ENCODE assay signal across 11 cellular contexts in the genomic region with DNA sequence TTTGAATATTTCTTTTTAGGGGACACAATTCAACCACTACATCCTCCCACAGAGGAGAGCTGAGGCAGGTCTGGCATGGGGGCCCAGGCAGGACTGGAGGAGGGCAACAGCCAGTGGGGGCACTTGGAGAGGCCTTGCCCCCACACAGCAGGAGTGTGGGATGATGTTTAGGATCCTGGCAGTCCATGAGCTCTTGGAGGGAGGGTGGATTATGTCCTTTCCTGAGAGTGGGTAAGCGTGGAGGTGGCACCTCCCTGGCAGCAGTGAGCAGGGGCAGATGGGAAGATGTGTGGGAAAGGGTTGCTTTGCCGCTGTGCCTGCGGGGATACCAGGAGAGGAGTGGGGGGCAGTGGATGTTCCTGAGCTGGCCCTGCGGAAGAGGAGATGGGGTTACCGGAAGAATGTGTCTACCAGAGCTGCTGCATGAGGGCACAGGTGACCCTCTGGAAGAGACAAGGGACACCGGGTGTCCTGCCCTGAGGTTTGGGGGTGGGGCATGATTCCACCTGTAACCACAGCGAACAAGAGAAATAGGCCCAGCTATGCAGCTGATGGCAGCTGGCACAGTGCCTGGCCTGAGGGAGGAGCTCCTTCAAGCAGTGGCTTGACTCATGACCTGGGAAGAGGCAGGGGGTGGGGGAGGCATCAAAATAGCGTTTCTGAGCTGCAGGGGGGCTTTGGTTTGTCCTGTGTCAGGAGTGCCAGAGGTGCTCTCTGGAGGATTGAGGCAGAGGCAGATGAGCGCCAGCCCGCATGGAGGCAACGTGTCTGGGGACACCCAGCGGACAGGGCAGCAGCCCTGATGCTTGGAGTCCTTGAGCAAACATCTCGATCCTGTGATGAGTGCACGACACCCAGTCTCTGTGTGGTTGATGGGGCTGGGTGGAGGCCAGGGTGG.
DNase-seq lines count a peak whose midpoint lies in the region; ATAC-seq, FAIRE-seq and TF ChIP-seq lines count a peak whose summit lies in the region.
"Had no signal": no experiment of that assay in that cellular context is flagged by ENCODE, and none has a peak within 500 bp of the region (broad histone marks: within the 10 kb centered on the region; RNA-seq: fewer than 3 reads in every experiment).

No MANE protein-coding gene starts in this region.

- no peak overlapping the region for H3K4me3 Mint-ChIP-seq in naive thymus-derived CD4-positive, alpha-beta T cell
- H3K4me3 Mint-ChIP-seq: activated CD4-positive, alpha-beta memory T cell treated with anti-CD3 and anti-CD28 coated beads, Interleukin-2, amount 10 ng/mL, durations not matched to agents 7 days and 5 days; naive B cell had no signal

- peaks cover 0 to 12% (median 0%) of the 10 kb centered on the region in 11 donors for H3K9me3 Mint-ChIP-seq in naive thymus-derived CD4-positive, alpha-beta T cell
- H3K9me3 Mint-ChIP-seq: activated CD4-positive, alpha-beta memory T cell treated with anti-CD3 and anti-CD28 coated beads, Interleukin-2, amount 10 ng/mL, durations not matched to agents 7 days and 5 days had no signal

- H3K36me3 Mint-ChIP-seq in naive thymus-derived CD4-positive, alpha-beta T cell, result peaks cover 0 to 6% (median 0%) of the 10 kb centered on the region in 5 donors

- intact Hi-C loops in naive thymus-derived CD4-positive, alpha-beta T cell (cut with micrococcal nuclease), result no loop called here

- DNase-seq in H54 (ENCODE audit: insufficient read length, low spot score) (peak; percentile 57), NCI-H2196 treated with DMSO at 0.1 percent for 48 hours (lab: John Stamatoyannopoulos, UW; ENCODE audit: unreplicated experiment) (peak; percentile 55), epithelial cell of esophagus (ENCODE audit: low read depth) (peak; percentile 84), small intestine (peak; percentile 90)
- DNase-seq in stimulated activated CD4-positive, alpha-beta T cell treated with anti-CD3 and anti-CD28 coated beads, Interleukin-2, amount 100 ng/mL, for 48 hours, result no peak
- DNase-seq in naive thymus-derived CD4-positive, alpha-beta T cell, result no peak
- DNase-seq: activated CD4-positive, alpha-beta memory T cell treated with anti-CD3 and anti-CD28 coated beads, Interleukin-2, amount 10 ng/mL, durations not matched to agents 7 days and 5 days; anterior cingulate cortex; naive B cell had no signal

- ATAC-seq in naive thymus-derived CD4-positive, alpha-beta T cell, result no peak
- ATAC-seq in HG03520 (IDR thresholded peaks at IDR 0.05; ENCODE audit: unreplicated experiment), result no peak

- no peaks in the 10 kb centered on the region for H3K9me3 ChIP-seq in small intestine (ENCODE audit: control insufficient read depth, low read depth)
- no peaks in the 10 kb centered on the region for H3K9me3 ChIP-seq in naive thymus-derived CD4-positive, alpha-beta T cell (ENCODE audit: control insufficient read depth in 2 of 3, low read length in 3 of 3)

- FAIRE-seq in H54 (lab: Jason Lieb, UNC) (no peak), small intestine (lab: Jason Lieb, UNC) (no peak)

- WGBS in small intestine, 3 donors, result 38 to 66% (median 51%) methylated on average over 14 of the region's 14 CpGs

- no peak for TF ChIP-seq POLR2A in H54 (IDR thresholded peaks at IDR 0.05; ENCODE audit: low read depth, low read length)

- H3K4me1 Mint-ChIP-seq in naive thymus-derived CD4-positive, alpha-beta T cell, result no peaks in the 10 kb centered on the region
- H3K4me1 Mint-ChIP-seq: activated CD4-positive, alpha-beta memory T cell treated with anti-CD3 and anti-CD28 coated beads, Interleukin-2, amount 10 ng/mL, durations not matched to agents 7 days and 5 days; naive B cell had no signal

- H3K27me3 ChIP-seq in small intestine (ENCODE audit: control insufficient read depth in 2 of 2, insufficient read depth in 2 of 2, low read length in 2 of 2), result peaks cover 0 to under 1% of the 10 kb centered on the region in 2 donors
- H3K27me3 ChIP-seq in naive thymus-derived CD4-positive, alpha-beta T cell (ENCODE audit: control insufficient read depth in 2 of 2, insufficient read depth in 2 of 2, low read length in 2 of 2), result no peaks in the 10 kb centered on the region

- CTCF ChIA-PET in naive thymus-derived CD4-positive, alpha-beta T cell (lab: Charles Lee), result no interaction called here

- no peaks in the 10 kb centered on the region for H3K36me3 ChIP-seq in small intestine (ENCODE audit: control insufficient read depth in 2 of 2, insufficient read depth in 2 of 2, low read length in 2 of 2)
- H3K36me3 ChIP-seq in naive thymus-derived CD4-positive, alpha-beta T cell (ENCODE audit: control insufficient read depth in 2 of 3, insufficient read depth in 3 of 3, low read length in 3 of 3), result no peaks in the 10 kb centered on the region

- H3K4me1 ChIP-seq in small intestine (ENCODE audit: control insufficient read depth in 2 of 2, insufficient read depth in 1 of 2, low read depth in 1 of 2, low read length in 1 of 2), result peaks cover 0 to 8% of the 10 kb centered on the region in 2 donors
- no peaks in the 10 kb centered on the region for H3K4me1 ChIP-seq in naive thymus-derived CD4-positive, alpha-beta T cell (ENCODE audit: control insufficient read depth in 2 of 2, insufficient read depth in 2 of 2, low read length in 2 of 2)

- POLR2A ChIA-PET in naive thymus-derived CD4-positive, alpha-beta T cell (lab: Charles Lee), result no interaction called here

- H3K4me3 ChIP-seq in epithelial cell of esophagus (ENCODE audit: low read length) (no peak overlapping the region), small intestine (ENCODE audit: low read depth in 1 of 2, low read length in 2 of 2) (no peak overlapping the region)
- H3K4me3 ChIP-seq in naive thymus-derived CD4-positive, alpha-beta T cell (ENCODE audit: low read length), result no peak overlapping the region

- H3K27ac ChIP-seq in small intestine (ENCODE audit: low read depth in 1 of 2, low read length in 1 of 2), result no peak overlapping the region
- H3K27ac ChIP-seq in naive thymus-derived CD4-positive, alpha-beta T cell (ENCODE audit: low read depth, low read length), result no peak overlapping the region
- H3K27ac ChIP-seq: HL-60 had no signal

- TF ChIP-seq CTCF in epithelial cell of esophagus (IDR thresholded peaks at IDR 0.05; ENCODE audit: insufficient read depth, low read depth, low read length, missing control alignments), result no peak

- peaks cover 3 to 42% (median 15%) of the 10 kb centered on the region in 5 donors for H3K27me3 Mint-ChIP-seq in naive thymus-derived CD4-positive, alpha-beta T cell

- H3K27ac Mint-ChIP-seq in naive thymus-derived CD4-positive, alpha-beta T cell, result no peak overlapping the region
- H3K27ac Mint-ChIP-seq: activated CD4-positive, alpha-beta memory T cell treated with anti-CD3 and anti-CD28 coated beads, Interleukin-2, amount 10 ng/mL, durations not matched to agents 7 days and 5 days; naive B cell had no signal

Comparison
In these comparisons a context has a peak if more than half of its experiments do, and no peak if none do; other contexts are left out.
1. DNase-seq: peak in H54 (single experiment), NCI-H2196 treated with DMSO at 0.1 percent for 48 hours (single experiment), epithelial cell of esophagus (single experiment) and small intestine (single experiment); none in stimulated activated CD4-positive, alpha-beta T cell treated with anti-CD3 and anti-CD28 coated beads, Interleukin-2, amount 100 ng/mL, for 48 hours (0 of 2) and naive thymus-derived CD4-positive, alpha-beta T cell (0 of 9).